1 cellular context compared by ENCODE assay signal in the genomic region with DNA sequence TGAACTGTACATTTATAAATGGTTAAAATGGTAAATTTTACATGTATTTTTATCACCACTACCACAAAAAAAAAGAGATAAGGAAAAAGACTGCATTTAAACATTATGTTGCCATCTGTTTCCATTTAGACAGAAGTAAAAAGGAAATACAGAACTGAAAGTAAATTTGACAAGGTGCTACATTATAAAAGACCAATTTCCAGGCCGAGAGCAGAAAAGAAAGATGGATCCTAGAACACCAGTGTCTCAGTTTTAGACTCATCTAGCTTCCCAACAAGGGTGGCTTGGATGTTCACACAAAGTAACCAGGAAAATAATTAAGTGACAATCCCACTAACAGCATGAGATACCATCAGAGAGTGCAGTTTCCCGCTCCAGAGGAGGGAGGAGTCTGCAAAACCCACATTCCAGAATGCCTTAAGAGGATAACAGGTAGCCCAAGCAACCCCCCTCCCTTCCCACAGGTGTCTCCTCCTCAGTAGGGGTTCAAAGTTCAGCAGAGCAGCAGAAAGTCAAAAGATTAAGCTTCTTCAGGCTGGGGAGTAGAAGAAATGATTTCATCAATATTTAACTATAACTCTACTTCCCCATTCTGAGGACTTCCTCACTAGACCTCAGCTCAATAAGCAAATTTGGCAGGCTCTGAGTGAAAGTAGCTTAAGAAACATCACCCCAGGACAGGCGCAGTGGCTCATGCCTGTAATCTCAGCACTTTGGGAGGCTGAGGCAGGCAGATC.
TF ChIP-seq lines count a peak whose summit lies in the region.

No MANE protein-coding gene starts in this region.

TF ChIP-seq in H1, 55 proteins besides CTCF, POLR2A, EP300 and RAD21:
- TF ChIP-seq TEAD4 (IDR thresholded peaks at IDR 0.05; ENCODE audit: low read depth, low read length) (peak; percentile 69), TCF12 (IDR thresholded peaks at IDR 0.05; ENCODE audit: low read depth, low read length) (peak; percentile 78; the same call in 1 of the 2 replicates), CBX5 (IDR thresholded peaks at IDR 0.05; ENCODE audit: low read depth, low read length) (no peak)
